Comparison of ENCODE assay signal across 1 cellular context in genomic region chr3:184259396-184259877, GRCh38.
TF ChIP-seq lines count a peak whose summit lies in the region.

No MANE protein-coding gene starts in this region.

TF ChIP-seq in GM23338, 12 proteins besides CTCF, POLR2A, EP300 and RAD21:
- TF ChIP-seq CREB1 (CRISPR knock-in tag; IDR thresholded peaks at IDR 0.05; ENCODE audit: low read depth) (no peak), JUNB (IDR thresholded peaks at IDR 0.05; ENCODE audit: unreplicated experiment) (no peak), REST (IDR thresholded peaks at IDR 0.05; ENCODE audit: unreplicated experiment) (no peak), NANOG (IDR thresholded peaks at IDR 0.05; ENCODE audit: borderline replicate concordance) (no peak), POLR2AphosphoS5 (IDR thresholded peaks at IDR 0.05; ENCODE audit: low read depth) (no peak; the same call in 1 of the 2 replicates)
